1 cellular context compared by ENCODE assay signal in the genomic region with DNA sequence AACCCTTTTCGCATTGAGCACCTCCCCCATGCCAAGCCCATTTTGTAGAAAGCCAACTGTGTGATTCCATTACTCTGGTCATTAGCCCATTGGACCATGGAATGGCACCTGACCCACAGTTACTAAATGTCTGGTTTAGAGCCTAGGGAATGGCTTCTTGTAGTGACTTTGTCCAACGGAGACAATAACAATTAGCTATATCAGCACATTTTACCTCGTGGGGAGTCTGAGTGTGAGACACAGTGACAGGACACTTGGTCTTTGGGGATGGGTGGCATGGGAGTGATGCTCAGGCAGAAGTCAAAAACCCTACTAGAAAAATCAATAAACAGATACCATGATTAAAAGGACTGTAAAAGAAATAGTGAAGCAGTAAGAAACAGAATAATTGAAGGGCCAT.
TF ChIP-seq lines count a peak whose summit lies in the region.

No MANE protein-coding gene starts in this region.

TF ChIP-seq in K562, 482 proteins besides CTCF, POLR2A, EP300 and RAD21 (continued from another document):
- TF ChIP-seq, protein P1, sequence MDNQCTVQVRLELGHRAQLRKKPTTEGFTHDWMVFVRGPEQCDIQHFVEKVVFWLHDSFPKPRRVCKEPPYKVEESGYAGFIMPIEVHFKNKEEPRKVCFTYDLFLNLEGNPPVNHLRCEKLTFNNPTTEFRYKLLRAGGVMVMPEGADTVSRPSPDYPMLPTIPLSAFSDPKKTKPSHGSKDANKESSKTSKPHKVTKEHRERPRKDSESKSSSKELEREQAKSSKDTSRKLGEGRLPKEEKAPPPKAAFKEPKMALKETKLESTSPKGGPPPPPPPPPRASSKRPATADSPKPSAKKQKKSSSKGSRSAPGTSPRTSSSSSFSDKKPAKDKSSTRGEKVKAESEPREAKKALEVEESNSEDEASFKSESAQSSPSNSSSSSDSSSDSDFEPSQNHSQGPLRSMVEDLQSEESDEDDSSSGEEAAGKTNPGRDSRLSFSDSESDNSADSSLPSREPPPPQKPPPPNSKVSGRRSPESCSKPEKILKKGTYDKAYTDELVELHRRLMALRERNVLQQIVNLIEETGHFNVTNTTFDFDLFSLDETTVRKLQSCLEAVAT (IDR thresholded peaks at IDR 0.05), result no peak
- no peak for TF ChIP-seq ZNF408 (CRISPR knock-in tag; IDR thresholded peaks at IDR 0.05; ENCODE audit: low read depth)
- TF ChIP-seq, protein P2, sequence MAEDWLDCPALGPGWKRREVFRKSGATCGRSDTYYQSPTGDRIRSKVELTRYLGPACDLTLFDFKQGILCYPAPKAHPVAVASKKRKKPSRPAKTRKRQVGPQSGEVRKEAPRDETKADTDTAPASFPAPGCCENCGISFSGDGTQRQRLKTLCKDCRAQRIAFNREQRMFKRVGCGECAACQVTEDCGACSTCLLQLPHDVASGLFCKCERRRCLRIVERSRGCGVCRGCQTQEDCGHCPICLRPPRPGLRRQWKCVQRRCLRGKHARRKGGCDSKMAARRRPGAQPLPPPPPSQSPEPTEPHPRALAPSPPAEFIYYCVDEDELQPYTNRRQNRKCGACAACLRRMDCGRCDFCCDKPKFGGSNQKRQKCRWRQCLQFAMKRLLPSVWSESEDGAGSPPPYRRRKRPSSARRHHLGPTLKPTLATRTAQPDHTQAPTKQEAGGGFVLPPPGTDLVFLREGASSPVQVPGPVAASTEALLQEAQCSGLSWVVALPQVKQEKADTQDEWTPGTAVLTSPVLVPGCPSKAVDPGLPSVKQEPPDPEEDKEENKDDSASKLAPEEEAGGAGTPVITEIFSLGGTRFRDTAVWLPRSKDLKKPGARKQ (CRISPR knock-in tag; IDR thresholded peaks at IDR 0.05), result no peak
- peak; percentile 48; the same call in 1 of the 2 replicates for TF ChIP-seq MAFF (IDR thresholded peaks at IDR 0.05; ENCODE audit: low read length)
- TF ChIP-seq, protein P3, sequence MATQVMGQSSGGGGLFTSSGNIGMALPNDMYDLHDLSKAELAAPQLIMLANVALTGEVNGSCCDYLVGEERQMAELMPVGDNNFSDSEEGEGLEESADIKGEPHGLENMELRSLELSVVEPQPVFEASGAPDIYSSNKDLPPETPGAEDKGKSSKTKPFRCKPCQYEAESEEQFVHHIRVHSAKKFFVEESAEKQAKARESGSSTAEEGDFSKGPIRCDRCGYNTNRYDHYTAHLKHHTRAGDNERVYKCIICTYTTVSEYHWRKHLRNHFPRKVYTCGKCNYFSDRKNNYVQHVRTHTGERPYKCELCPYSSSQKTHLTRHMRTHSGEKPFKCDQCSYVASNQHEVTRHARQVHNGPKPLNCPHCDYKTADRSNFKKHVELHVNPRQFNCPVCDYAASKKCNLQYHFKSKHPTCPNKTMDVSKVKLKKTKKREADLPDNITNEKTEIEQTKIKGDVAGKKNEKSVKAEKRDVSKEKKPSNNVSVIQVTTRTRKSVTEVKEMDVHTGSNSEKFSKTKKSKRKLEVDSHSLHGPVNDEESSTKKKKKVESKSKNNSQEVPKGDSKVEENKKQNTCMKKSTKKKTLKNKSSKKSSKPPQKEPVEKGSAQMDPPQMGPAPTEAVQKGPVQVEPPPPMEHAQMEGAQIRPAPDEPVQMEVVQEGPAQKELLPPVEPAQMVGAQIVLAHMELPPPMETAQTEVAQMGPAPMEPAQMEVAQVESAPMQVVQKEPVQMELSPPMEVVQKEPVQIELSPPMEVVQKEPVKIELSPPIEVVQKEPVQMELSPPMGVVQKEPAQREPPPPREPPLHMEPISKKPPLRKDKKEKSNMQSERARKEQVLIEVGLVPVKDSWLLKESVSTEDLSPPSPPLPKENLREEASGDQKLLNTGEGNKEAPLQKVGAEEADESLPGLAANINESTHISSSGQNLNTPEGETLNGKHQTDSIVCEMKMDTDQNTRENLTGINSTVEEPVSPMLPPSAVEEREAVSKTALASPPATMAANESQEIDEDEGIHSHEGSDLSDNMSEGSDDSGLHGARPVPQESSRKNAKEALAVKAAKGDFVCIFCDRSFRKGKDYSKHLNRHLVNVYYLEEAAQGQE (CRISPR knock-in tag; IDR thresholded peaks at IDR 0.05; ENCODE audit: low read depth), result no peak
- no peak for TF ChIP-seq HDAC8 (tag; IDR thresholded peaks at IDR 0.05)
- TF ChIP-seq BACH1 (tag; IDR thresholded peaks at IDR 0.05), result no peak
- TF ChIP-seq ZNF316 (IDR thresholded peaks at IDR 0.05), result peak; percentile 75
- no peak for TF ChIP-seq MCM7 (IDR thresholded peaks at IDR 0.05)
- no peak for TF ChIP-seq MXI1 (IDR thresholded peaks at IDR 0.05; ENCODE audit: low read depth, low read length)
- TF ChIP-seq, protein P4, sequence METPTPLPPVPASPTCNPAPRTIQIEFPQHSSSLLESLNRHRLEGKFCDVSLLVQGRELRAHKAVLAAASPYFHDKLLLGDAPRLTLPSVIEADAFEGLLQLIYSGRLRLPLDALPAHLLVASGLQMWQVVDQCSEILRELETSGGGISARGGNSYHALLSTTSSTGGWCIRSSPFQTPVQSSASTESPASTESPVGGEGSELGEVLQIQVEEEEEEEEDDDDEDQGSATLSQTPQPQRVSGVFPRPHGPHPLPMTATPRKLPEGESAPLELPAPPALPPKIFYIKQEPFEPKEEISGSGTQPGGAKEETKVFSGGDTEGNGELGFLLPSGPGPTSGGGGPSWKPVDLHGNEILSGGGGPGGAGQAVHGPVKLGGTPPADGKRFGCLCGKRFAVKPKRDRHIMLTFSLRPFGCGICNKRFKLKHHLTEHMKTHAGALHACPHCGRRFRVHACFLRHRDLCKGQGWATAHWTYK (CRISPR knock-in tag; IDR thresholded peaks at IDR 0.05), result no peak
- no peak for TF ChIP-seq SMAD2 (IDR thresholded peaks at IDR 0.05; ENCODE audit: low read depth, low read length)
- no peak for TF ChIP-seq ZNF778 (CRISPR knock-in tag; IDR thresholded peaks at IDR 0.05)
- peak; percentile 43; the same call in 1 of the 2 replicates for TF ChIP-seq MAFK (IDR thresholded peaks at IDR 0.05; ENCODE audit: low read length)
- TF ChIP-seq CBFA2T2 (conservative IDR thresholded peaks at IDR 0.05), result no peak
